9 cellular contexts compared by ENCODE assay signal in genomic region chr12:67991158-67991557, GRCh38.
DNase-seq lines count a peak whose midpoint lies in the region; ATAC-seq and TF ChIP-seq lines count a peak whose summit lies in the region.
"Had no signal": no experiment of that assay in that cellular context is flagged by ENCODE, and none has a peak within 500 bp of the region (broad histone marks: within the 10 kb centered on the region; RNA-seq: fewer than 3 reads in every experiment).

No MANE protein-coding gene starts in this region.

- H3F3A ChIP-seq in OCI-LY1 (ENCODE audit: insufficient read depth, low read length) = no peaks in the 10 kb centered on the region

- peaks cover 25% of the 10 kb centered on the region; the same call in 1 of the 2 replicates for H3K79me2 ChIP-seq in OCI-LY1 (ENCODE audit: insufficient read depth, low read length)

- no peak overlapping the region for H2AFZ ChIP-seq in OCI-LY1 (ENCODE audit: low read length)

- DNase-seq in GM12865 (ENCODE audit: low read depth) (peak; percentile 78), DMS79 (lab: John Stamatoyannopoulos, UW) (no peak), NCI-H526 (lab: John Stamatoyannopoulos, UW) (no peak), germinal center (ENCODE audit: low spot score) (no peak), caudate nucleus (lab: John Stamatoyannopoulos, UW) (no peak)
- DNase-seq in effector memory CD4-positive, alpha-beta T cell = peak; percentile 5 to 12 (median 6)
- DNase-seq: GF-D8 had no signal

- peaks cover 14% of the 10 kb centered on the region; the same call in 1 of the 2 replicates for H3K36me3 ChIP-seq in OCI-LY1 (ENCODE audit: insufficient read depth, low read length)
- H3K36me3 ChIP-seq in effector memory CD4-positive, alpha-beta T cell (ENCODE audit: control insufficient read depth, insufficient read depth, low read length) = no peaks in the 10 kb centered on the region

- TF ChIP-seq CTCF in GM12865 (IDR thresholded peaks at IDR 0.05; ENCODE audit: insufficient read depth, low read depth, low read length, missing control alignments) (no peak), OCI-LY1 (IDR thresholded peaks at IDR 0.05; ENCODE audit: low read length) (no peak)

- H3K9me2 ChIP-seq in OCI-LY1 (ENCODE audit: low read depth, low read length) = no peaks in the 10 kb centered on the region

- H4K20me1 ChIP-seq in OCI-LY1 (ENCODE audit: insufficient read depth, low read length) = no peaks in the 10 kb centered on the region

- H3K9me3 ChIP-seq in OCI-LY1 (ENCODE audit: low read length) = no peaks in the 10 kb centered on the region
- H3K9me3 ChIP-seq in effector memory CD4-positive, alpha-beta T cell (ENCODE audit: control insufficient read depth, low read length) = no peaks in the 10 kb centered on the region

- H3K4me1 ChIP-seq in OCI-LY1 (ENCODE audit: insufficient read depth, low read length, severe bottlenecking) = peaks cover 73% of the 10 kb centered on the region
- H3K4me1 ChIP-seq in effector memory CD4-positive, alpha-beta T cell (ENCODE audit: control insufficient read depth, insufficient read depth, low read length, poor library complexity, severe bottlenecking) = peaks cover 10% of the 10 kb centered on the region

- H3K9ac ChIP-seq in OCI-LY1 (ENCODE audit: low read length) = peak overlapping the region; percentile 75; the same call in 1 of the 2 replicates

- H3K27ac ChIP-seq in OCI-LY1 (ENCODE audit: low read depth, low read length, poor library complexity, severe bottlenecking) (peak overlapping the region; percentile 94), caudate nucleus (ENCODE audit: low read depth, low read length) (no peak overlapping the region)
- peak overlapping the region; percentile 20 for H3K27ac ChIP-seq in effector memory CD4-positive, alpha-beta T cell (ENCODE audit: insufficient read depth, low read length, poor library complexity, severe bottlenecking)

- H3K4me3 ChIP-seq in GM12865 (ENCODE audit: low read depth, low read length) = peak overlapping the region; percentile 48
- peak overlapping the region; percentile 66 for H3K4me3 ChIP-seq in OCI-LY1 (ENCODE audit: low read depth, low read length, poor library complexity, severe bottlenecking)
- no peak overlapping the region for H3K4me3 ChIP-seq in effector memory CD4-positive, alpha-beta T cell (ENCODE audit: insufficient read depth, low read depth, low read length, poor library complexity, severe bottlenecking)

- no peaks in the 10 kb centered on the region for H3K27me3 ChIP-seq in OCI-LY1 (ENCODE audit: insufficient read depth, low read length)
- H3K27me3 ChIP-seq in effector memory CD4-positive, alpha-beta T cell (replicated peaks; ENCODE audit: control insufficient read depth, insufficient read depth, low read length, poor library complexity, severe bottlenecking) = no peaks in the 10 kb centered on the region

- peak overlapping the region; percentile 70 for H3K4me2 ChIP-seq in OCI-LY1 (ENCODE audit: low read length)

- ATAC-seq in GM21526 (IDR thresholded peaks at IDR 0.05; ENCODE audit: low FRiP score, unreplicated experiment) = peak; percentile 53

Comparison
In these comparisons a context has a peak if more than half of its experiments do, and no peak if none do; other contexts are left out.
1. DNase-seq: peak in GM12865 (single experiment) and effector memory CD4-positive, alpha-beta T cell (3 of 3); none in DMS79 (single experiment), NCI-H526 (0 of 2), germinal center (single experiment) and caudate nucleus (0 of 61).